ENCODE assay signal across 17 cellular contexts in the genomic region with DNA sequence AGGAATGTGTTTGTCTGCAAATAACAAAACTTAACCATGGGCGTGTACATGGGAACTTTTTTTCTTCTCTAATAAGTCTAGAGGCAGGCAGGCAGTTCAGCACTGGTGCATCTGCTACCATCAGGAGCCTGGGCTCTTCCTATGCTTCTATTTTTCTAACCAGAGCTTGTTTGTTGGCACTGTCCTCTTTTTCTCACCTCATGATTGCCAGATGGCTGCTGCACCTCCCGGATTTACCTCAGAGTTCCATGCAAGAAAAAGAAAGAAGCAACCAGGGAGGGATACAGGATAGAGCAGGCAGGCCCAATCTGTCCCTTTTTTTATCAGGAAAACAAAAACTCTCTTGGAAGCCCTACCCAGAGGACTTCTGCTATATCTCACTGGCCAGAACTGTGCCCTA.
DNase-seq lines count a peak whose midpoint lies in the region; ATAC-seq lines count a peak whose summit lies in the region.
"Had no signal": no experiment of that assay in that cellular context is flagged by ENCODE, and none has a peak within 500 bp of the region (broad histone marks: within the 10 kb centered on the region; RNA-seq: fewer than 3 reads in every experiment).

No MANE protein-coding gene starts in this region.

- H3K27ac ChIP-seq in stomach smooth muscle (ENCODE audit: low read length), result peak overlapping the region; percentile 67
- H3K27ac ChIP-seq: C4-2B, Peyer's patch, SJSA1 had no signal

- no peaks in the 10 kb centered on the region for H3K27me3 ChIP-seq in stomach smooth muscle (ENCODE audit: control insufficient read depth in 1 of 2, insufficient read depth in 2 of 2, low read length in 2 of 2)
- H3K27me3 ChIP-seq: Peyer's patch had no signal

- no peaks in the 10 kb centered on the region for H3K9me3 ChIP-seq in stomach smooth muscle (ENCODE audit: control insufficient read depth in 2 of 2, low read length in 2 of 2)
- H3K9me3 ChIP-seq: Peyer's patch, SJSA1 had no signal

- H3K4me1 ChIP-seq in stomach smooth muscle (ENCODE audit: control insufficient read depth, insufficient read depth, low read length), result peaks cover 40% of the 10 kb centered on the region
- H3K4me1 ChIP-seq: Peyer's patch, SJSA1 had no signal

- peak; percentile 5 for DNase-seq in activated CD8-positive, alpha-beta memory T cell treated with anti-CD3 and anti-CD28 coated beads for 24 hours
- DNase-seq in activated CD8-positive, alpha-beta memory T cell treated with anti-CD3 and anti-CD28 coated beads, Interleukin-2, amount 50 U/mL, for 48 hours, result no peak
- DNase-seq in NCI-H1694 treated with DMSO at 0.1 percent for 48 hours (lab: John Stamatoyannopoulos, UW) (peak; percentile 87), cerebellar cortex (ENCODE audit: low spot score) (peak; percentile 92), HPDE6-E6E7 (ENCODE audit: extremely low spot score) (no peak)
- DNase-seq in stimulated activated CD4-positive, alpha-beta T cell treated with anti-CD3 and anti-CD28 coated beads, Interleukin-4, amount 100 ng/mL, for 24 hours, result no peak
- DNase-seq: CD8-positive, alpha-beta memory T cell; GOT3; HCEC 1CT; NCI-H1105; NCI-H524 treated with DMSO at 0.1 percent for 48 hours; Peyer's patch had no signal

- ATAC-seq in HG03432 (IDR thresholded peaks at IDR 0.05; ENCODE audit: unreplicated experiment), result no peak
- ATAC-seq: GM12878 had no signal

- H3K4me3 ChIP-seq in stomach smooth muscle (ENCODE audit: low read length in 2 of 2), result no peak overlapping the region
- H3K4me3 ChIP-seq: GM12878, Peyer's patch, SJSA1 had no signal

- no peak overlapping the region for H3K9ac ChIP-seq in stomach smooth muscle (ENCODE audit: low read length in 2 of 2)

- H3K36me3 ChIP-seq in stomach smooth muscle (ENCODE audit: control insufficient read depth in 2 of 2, insufficient read depth in 2 of 2, low read length in 2 of 2), result peaks cover 0 to 14% of the 10 kb centered on the region in 2 donors
- H3K36me3 ChIP-seq: Peyer's patch, SJSA1 had no signal

Comparison
In these comparisons a context has a peak if more than half of its experiments do, and no peak if none do; other contexts are left out.
1. DNase-seq: peak in activated CD8-positive, alpha-beta memory T cell treated with anti-CD3 and anti-CD28 coated beads for 24 hours (single experiment), NCI-H1694 treated with DMSO at 0.1 percent for 48 hours (single experiment) and cerebellar cortex (single experiment); none in activated CD8-positive, alpha-beta memory T cell treated with anti-CD3 and anti-CD28 coated beads, Interleukin-2, amount 50 U/mL, for 48 hours (single experiment), HPDE6-E6E7 (single experiment) and stimulated activated CD4-positive, alpha-beta T cell treated with anti-CD3 and anti-CD28 coated beads, Interleukin-4, amount 100 ng/mL, for 24 hours (single experiment).